In genomic region chr22:48245119-48245485, GRCh38 we compare ENCODE assay signal across 21 cellular contexts.
"Had no signal": no experiment of that assay in that cellular context is flagged by ENCODE, and none has a peak within 500 bp of the region (broad histone marks: within the 10 kb centered on the region; RNA-seq: fewer than 3 reads in every experiment).

No MANE protein-coding gene starts in this region.

- H3K4me3 ChIP-seq: adrenal gland, esophagus muscularis mucosa, hepatocyte, left ventricle myocardium inferior, prostate gland, right atrium auricular region, tibial artery had no signal

- DNase-seq: activated B cell treated with CpG ODN at 0.5 μM for 24 hours; activated CD4-positive, alpha-beta T cell treated with anti-CD3 and anti-CD28 coated beads for 36 hours; activated CD4-positive, alpha-beta T cell treated with anti-CD3 and anti-CD28 coated beads, Interleukin-2, amount 50 U/mL, for 48 hours; activated naive CD4-positive, alpha-beta T cell; activated T-cell treated with anti-CD3 and anti-CD28 coated beads, Interleukin-2, amount 50 U/mL, for 24 hours; central memory CD4-positive, alpha-beta T cell; glutamatergic neuron; left ventricle myocardium inferior; stimulated activated CD4-positive, alpha-beta T cell treated with anti-CD3 and anti-CD28 coated beads, Interleukin-12 subunit alpha, Interleukin-12 subunit beta, amount 100 ng/mL, for 4 hours; stimulated activated naive CD8-positive, alpha-beta T cell treated with anti-CD3 and anti-CD28 coated beads, Interleukin-15, amount 100 ng/mL, for 72 hours; T-helper 9 cell had no signal

- H3K4me3 Mint-ChIP-seq: activated B cell treated with CpG ODN at 0.5 μM for 24 hours; activated CD4-positive, alpha-beta T cell treated with anti-CD3 and anti-CD28 coated beads for 36 hours; activated naive CD8-positive, alpha-beta T cell; activated T-cell treated with anti-CD3 and anti-CD28 coated beads, Interleukin-2, amount 50 U/mL, for 24 hours; stimulated activated effector memory CD8-positive, alpha-beta T cell treated with anti-CD3 and anti-CD28 coated beads, Interleukin-12 subunit alpha, Interleukin-12 subunit beta, amount 100 ng/mL, for 72 hours; stimulated activated naive CD8-positive, alpha-beta T cell treated with anti-CD3 and anti-CD28 coated beads, Interleukin-15, amount 100 ng/mL, for 72 hours had no signal

- H3K9me3 Mint-ChIP-seq: activated B cell treated with CpG ODN at 0.5 μM for 24 hours; activated T-cell treated with anti-CD3 and anti-CD28 coated beads, Interleukin-2, amount 50 U/mL, for 24 hours; activated T-helper 2 cell treated with anti-CD3 and anti-CD28 coated beads, Interferon-gamma antibody, Interleukin-2, Interleukin-4, amounts not matched to agents 10 μg/mL and 5 μg/mL and 100 μg/mL, durations not matched to agents 14 hours and 24 hours and 36 hours; stimulated activated effector memory CD8-positive, alpha-beta T cell treated with anti-CD3 and anti-CD28 coated beads, Interleukin-12 subunit alpha, Interleukin-12 subunit beta, amount 100 ng/mL, for 72 hours; stimulated activated naive CD8-positive, alpha-beta T cell treated with anti-CD3 and anti-CD28 coated beads, Interleukin-15, amount 100 ng/mL, for 72 hours had no signal

- H3K9me3 ChIP-seq: adrenal gland, esophagus muscularis mucosa, left ventricle myocardium inferior, prostate gland, right atrium auricular region, tibial artery had no signal

- ATAC-seq: activated CD4-positive, alpha-beta T cell treated with anti-CD3 and anti-CD28 coated beads for 36 hours; naive thymus-derived CD8-positive, alpha-beta T cell; stimulated activated effector memory CD8-positive, alpha-beta T cell treated with anti-CD3 and anti-CD28 coated beads, Interleukin-12 subunit alpha, Interleukin-12 subunit beta, amount 100 ng/mL, for 72 hours; stimulated activated naive CD8-positive, alpha-beta T cell treated with anti-CD3 and anti-CD28 coated beads, Interleukin-15, amount 100 ng/mL, for 72 hours had no signal

- H3K36me3 ChIP-seq: adrenal gland, esophagus muscularis mucosa, left ventricle myocardium inferior, prostate gland, right atrium auricular region, tibial artery had no signal

- H3K36me3 Mint-ChIP-seq: activated naive CD8-positive, alpha-beta T cell; naive thymus-derived CD8-positive, alpha-beta T cell; stimulated activated effector memory CD8-positive, alpha-beta T cell treated with anti-CD3 and anti-CD28 coated beads, Interleukin-12 subunit alpha, Interleukin-12 subunit beta, amount 100 ng/mL, for 72 hours had no signal

- H3K27ac Mint-ChIP-seq: activated B cell treated with CpG ODN at 0.5 μM for 24 hours; activated CD4-positive, alpha-beta T cell treated with anti-CD3 and anti-CD28 coated beads for 36 hours; activated naive CD8-positive, alpha-beta T cell; activated T-cell treated with anti-CD3 and anti-CD28 coated beads, Interleukin-2, amount 50 U/mL, for 24 hours; activated T-helper 2 cell treated with anti-CD3 and anti-CD28 coated beads, Interferon-gamma antibody, Interleukin-2, Interleukin-4, amounts not matched to agents 10 μg/mL and 5 μg/mL and 100 μg/mL, durations not matched to agents 14 hours and 24 hours and 36 hours; naive thymus-derived CD8-positive, alpha-beta T cell; stimulated activated effector memory CD8-positive, alpha-beta T cell treated with anti-CD3 and anti-CD28 coated beads, Interleukin-12 subunit alpha, Interleukin-12 subunit beta, amount 100 ng/mL, for 72 hours; stimulated activated naive CD8-positive, alpha-beta T cell treated with anti-CD3 and anti-CD28 coated beads, Interleukin-15, amount 100 ng/mL, for 72 hours had no signal

- H3K4me1 ChIP-seq: adrenal gland, esophagus muscularis mucosa, left ventricle myocardium inferior, prostate gland, right atrium auricular region, tibial artery had no signal
